30 cellular contexts compared by ENCODE assay signal in genomic region chr20:61725966-61726365, GRCh38.
"Had no signal": no experiment of that assay in that cellular context is flagged by ENCODE, and none has a peak within 500 bp of the region (broad histone marks: within the 10 kb centered on the region; RNA-seq: fewer than 3 reads in every experiment).

No MANE protein-coding gene starts in this region.

- H3K4me1 Mint-ChIP-seq: activated B cell treated with CpG ODN at 0.5 μM for 24 hours; activated T-helper 17 cell treated with anti-CD3 and anti-CD28 coated beads, Interleukin-2, amount 50 U/mL, for 72 hours; central memory CD8-positive, alpha-beta T cell had no signal

- H3K36me3 ChIP-seq: brain microvascular endothelial cell, esophagus muscularis mucosa, gastrocnemius medialis, WERI-Rb-1 had no signal

- H3K4me3 Mint-ChIP-seq: activated B cell treated with CpG ODN at 0.5 μM for 24 hours; activated CD8-positive, alpha-beta T cell treated with anti-CD3 and anti-CD28 coated beads for 36 hours; activated naive CD8-positive, alpha-beta T cell; activated T-cell treated with anti-CD3 and anti-CD28 coated beads, Interleukin-2, amount 50 U/mL, for 4 hours; activated T-helper 17 cell treated with anti-CD3 and anti-CD28 coated beads, Interleukin-2, amount 50 U/mL, for 72 hours; central memory CD8-positive, alpha-beta T cell; effector memory CD8-positive, alpha-beta T cell; T-cell; T-helper 1 cell treated with Interleukin-12 subunit alpha and Interleukin-12 subunit beta and Interleukin-4 antibody, amounts not matched to agents 30 μg/mL and 1 μg/mL, for 36 hours had no signal

- H3K4me1 ChIP-seq: esophagus muscularis mucosa, foreskin keratinocyte, gastrocnemius medialis had no signal

- H3K9me3 Mint-ChIP-seq: activated B cell treated with CpG ODN at 0.5 μM for 24 hours; activated CD8-positive, alpha-beta T cell treated with anti-CD3 and anti-CD28 coated beads for 36 hours; activated T-cell treated with anti-CD3 and anti-CD28 coated beads, Interleukin-2, amount 50 U/mL, for 4 hours; activated T-helper 17 cell treated with anti-CD3 and anti-CD28 coated beads, Interleukin-2, amount 50 U/mL, for 72 hours; central memory CD8-positive, alpha-beta T cell; effector memory CD8-positive, alpha-beta T cell; T-cell; T-helper 1 cell treated with Interleukin-12 subunit alpha and Interleukin-12 subunit beta and Interleukin-4 antibody, amounts not matched to agents 30 μg/mL and 1 μg/mL, for 36 hours had no signal

- H3K27ac Mint-ChIP-seq: activated B cell treated with CpG ODN at 0.5 μM for 24 hours; activated CD8-positive, alpha-beta T cell treated with anti-CD3 and anti-CD28 coated beads for 36 hours; activated naive CD8-positive, alpha-beta T cell; activated T-helper 17 cell treated with anti-CD3 and anti-CD28 coated beads, Interleukin-2, amount 50 U/mL, for 72 hours; effector memory CD8-positive, alpha-beta T cell; T-cell; T-helper 1 cell treated with Interleukin-12 subunit alpha and Interleukin-12 subunit beta and Interleukin-4 antibody, amounts not matched to agents 30 μg/mL and 1 μg/mL, for 36 hours had no signal

- DNase-seq: activated B cell treated with CpG ODN at 0.5 μM for 24 hours; activated CD4-positive, alpha-beta T cell treated with anti-CD3 and anti-CD28 coated beads for 48 hours; activated CD4-positive, alpha-beta T cell treated with anti-CD3 and anti-CD28 coated beads, Interleukin-2, amount 50 U/mL, for 1 hour; activated CD4-positive, alpha-beta T cell treated with anti-CD3 and anti-CD28 coated beads, Interleukin-2, amount 50 U/mL, for 48 hours; activated CD8-positive, alpha-beta memory T cell treated with anti-CD3 and anti-CD28 coated beads for 24 hours; activated CD8-positive, alpha-beta T cell treated with anti-CD3 and anti-CD28 coated beads for 36 hours; activated effector memory CD4-positive, alpha-beta T cell treated with Interleukin-2 at 50 U/mL for 16 hours; activated gamma-delta T cell treated with Interleukin-2 at 50 U/mL for 16 hours; activated naive CD4-positive, alpha-beta T cell treated with anti-CD3 and anti-CD28 coated beads, Interleukin-2, amount 50 U/mL, for 16 hours; activated naive CD4-positive, alpha-beta T cell treated with Interleukin-2 at 50 U/mL for 16 hours; activated T-cell treated with anti-CD3 and anti-CD28 coated beads, Interleukin-2, amount 50 U/mL, for 4 hours; amniotic stem cell; anterior cingulate cortex; brain microvascular endothelial cell; cortex of kidney; dermis blood vessel endothelial cell; effector CD4-positive, alpha-beta T cell; effector memory CD8-positive, alpha-beta T cell; erythroblast; foreskin keratinocyte; gastrocnemius medialis; T-cell; T-helper 9 cell; WERI-Rb-1 had no signal

- H3K4me3 ChIP-seq: esophagus muscularis mucosa, gastrocnemius medialis had no signal

- H3K27ac ChIP-seq: brain microvascular endothelial cell, esophagus muscularis mucosa, foreskin keratinocyte, gastrocnemius medialis, WERI-Rb-1 had no signal

- ATAC-seq: activated CD4-positive, CD25-positive, alpha-beta regulatory T cell treated with anti-CD3 and anti-CD28 coated beads, Interleukin-2, amount 50 U/mL, for 24 hours; activated CD8-positive, alpha-beta T cell treated with anti-CD3 and anti-CD28 coated beads for 36 hours; activated T-cell treated with anti-CD3 and anti-CD28 coated beads, Interleukin-2, amount 50 U/mL, for 4 hours; activated T-helper 17 cell treated with anti-CD3 and anti-CD28 coated beads, Interleukin-2, amount 50 U/mL, for 72 hours; effector memory CD8-positive, alpha-beta T cell; foreskin keratinocyte; gastrocnemius medialis; T-cell had no signal

- H3K27me3 Mint-ChIP-seq: activated B cell treated with CpG ODN at 0.5 μM for 24 hours; activated CD8-positive, alpha-beta T cell treated with anti-CD3 and anti-CD28 coated beads for 36 hours; activated naive CD8-positive, alpha-beta T cell; activated T-helper 17 cell treated with anti-CD3 and anti-CD28 coated beads, Interleukin-2, amount 50 U/mL, for 72 hours; central memory CD8-positive, alpha-beta T cell; effector memory CD8-positive, alpha-beta T cell; T-cell had no signal

- H3K36me3 Mint-ChIP-seq: activated naive CD8-positive, alpha-beta T cell; T-cell had no signal

- H3K9me3 ChIP-seq: esophagus muscularis mucosa, gastrocnemius medialis had no signal

- H3K27me3 ChIP-seq: brain microvascular endothelial cell, foreskin keratinocyte, gastrocnemius medialis had no signal
